ENCODE assay signal across 10 cellular contexts in genomic region chr6:20417819-20418218, GRCh38. TPM values are rescaled to one million over a fixed set of nuclear protein-coding genes. Genes with fewer than 3 reads are reported as not detected.
DNase-seq lines count a peak whose midpoint lies in the region; ATAC-seq and TF ChIP-seq lines count a peak whose summit lies in the region.
"Had no signal": no experiment of that assay in that cellular context is flagged by ENCODE, and none has a peak within 500 bp of the region (broad histone marks: within the 10 kb centered on the region; RNA-seq: fewer than 3 reads in every experiment).

No MANE protein-coding gene starts in this region.

- H3K4me3 ChIP-seq in BLaER1, result no peak overlapping the region
- H3K4me3 ChIP-seq in adrenal gland, result no peak overlapping the region
- H3K4me3 ChIP-seq in body of pancreas, result no peak overlapping the region

- DNase-seq in UCSD-AML1 (lab: John Stamatoyannopoulos, UW; ENCODE audit: unreplicated experiment) (peak; percentile 37), RPMI8226 (no peak), NCI-H2196 treated with DMSO at 0.1 percent for 48 hours (lab: John Stamatoyannopoulos, UW; ENCODE audit: unreplicated experiment) (no peak), adrenal gland (no peak), body of pancreas (no peak)
- DNase-seq: activated CD4-positive, CD25-positive, alpha-beta regulatory T cell; effector memory CD4-positive, alpha-beta T cell had no signal

- TF ChIP-seq POLR2A in adrenal gland (IDR thresholded peaks at IDR 0.05) (no peak), body of pancreas (IDR thresholded peaks at IDR 0.05) (no peak)

- no peaks in the 10 kb centered on the region for H3K27me3 ChIP-seq in BLaER1
- no peaks in the 10 kb centered on the region for H3K27me3 ChIP-seq in adrenal gland
- no peaks in the 10 kb centered on the region for H3K27me3 ChIP-seq in body of pancreas

- peak overlapping the region; percentile 38 for H3K4me2 ChIP-seq in BLaER1

- H3K4me1 ChIP-seq in BLaER1, result peaks cover 56% of the 10 kb centered on the region
- H3K4me1 ChIP-seq in adrenal gland (replicated peaks in 1 of 2), result peaks cover 0 to 5% of the 10 kb centered on the region in 2 donors
- no peaks in the 10 kb centered on the region for H3K4me1 ChIP-seq in body of pancreas

- peaks cover 89% of the 10 kb centered on the region for H3K36me3 ChIP-seq in BLaER1
- no peaks in the 10 kb centered on the region for H3K36me3 ChIP-seq in adrenal gland (replicated peaks in 1 of 2)
- H3K36me3 ChIP-seq in body of pancreas (replicated peaks in 1 of 2; ENCODE audit: insufficient read depth in 1 of 2, low read depth in 2 of 2), result no peaks in the 10 kb centered on the region

- peaks cover 100% of the 10 kb centered on the region for H4K20me1 ChIP-seq in BLaER1

- H3K9me3 ChIP-seq in BLaER1 (peaks cover 38% of the 10 kb centered on the region), adrenal gland (replicated peaks in 1 of 3) (no peaks in the 10 kb centered on the region), body of pancreas (no peaks in the 10 kb centered on the region)

- H3K27ac ChIP-seq in BLaER1 (no peak overlapping the region), adrenal gland (no peak overlapping the region), body of pancreas (no peak overlapping the region)

- no peak for TF ChIP-seq CTCF in adrenal gland (IDR thresholded peaks at IDR 0.05)
- TF ChIP-seq CTCF in body of pancreas (IDR thresholded peaks at IDR 0.05), result no peak

- ATAC-seq in GM18909 (IDR thresholded peaks at IDR 0.05; ENCODE audit: poor library complexity, unreplicated experiment), result peak; percentile 72
- peak; percentile 61 for ATAC-seq in HG02981 (IDR thresholded peaks at IDR 0.05; ENCODE audit: unreplicated experiment)
- ATAC-seq in body of pancreas, result no peak

- intact Hi-C loops in adrenal gland (cut with DNase I), result loop anchor here in 1 of 2 donors (10.0 kb wide), 1 partner anchor 107 kb away; no protein-coding TSS in a partner anchor
- intact Hi-C loops in body of pancreas (cut with DNase I), result no loop called here

- 72 to 90% (median 78%) methylated on average over 6 of the region's 6 CpGs for WGBS in adrenal gland, 4 donors
- 77 to 82% methylated on average over 6 of the region's 6 CpGs for WGBS in body of pancreas, 2 donors

- H3K9ac ChIP-seq in BLaER1, result no peak overlapping the region

RNA-seq across cellular contexts. Expression of gene E2F3, which starts 16.1 kb away (rescaled TPM):
- total RNA-seq in adrenal gland (10 to 100 TPM in 3 of 8 donors, 1 to 10 TPM in 5; 5.2 to 12.0 (median 8.6) TPM), body of pancreas (1 to 10 TPM; 2.0 to 2.3 TPM)
- 10 to 100 TPM in 1 of 3 donors, 1 to 10 TPM in 2; 6.0 to 11.1 (median 6.6) TPM for polyA plus RNA-seq in adrenal gland
